34 cellular contexts compared by ENCODE assay signal in genomic region chr5:154063372-154063771, GRCh38.
"Had no signal": no experiment of that assay in that cellular context is flagged by ENCODE, and none has a peak within 500 bp of the region (broad histone marks: within the 10 kb centered on the region; RNA-seq: fewer than 3 reads in every experiment).

No MANE protein-coding gene starts in this region.

- H3K27ac ChIP-seq: adrenal gland, ascending aorta, body of pancreas, brain microvascular endothelial cell, breast epithelium, cardiac muscle cell had no signal

- FAIRE-seq: astrocyte, bronchial epithelial cell had no signal

- ATAC-seq: activated naive CD4-positive, alpha-beta T cell treated with anti-CD3 and anti-CD28 coated beads, Interleukin-2, amount 50 U/mL, for 72 hours; activated naive CD8-positive, alpha-beta T cell treated with anti-CD3 and anti-CD28 coated beads, Interleukin-2, amount 50 U/mL, for 24 hours; activated T-cell treated with anti-CD3 and anti-CD28 coated beads, Interleukin-2, amount 50 U/mL, for 4 hours; activated T-cell treated with anti-CD3 and anti-CD28 coated beads, Interleukin-2, amount 50 U/mL, for 72 hours; activated T-helper 17 cell treated with anti-CD3 and anti-CD28 coated beads, Interleukin-2, amount 50 U/mL, for 72 hours; body of pancreas had no signal

- H3K4me3 ChIP-seq: adrenal gland, ascending aorta, body of pancreas, breast epithelium, cardiac muscle cell had no signal

- DNase-seq: activated effector memory CD4-positive, alpha-beta T cell treated with anti-CD3 and anti-CD28 coated beads, Interleukin-2, amount 50 U/mL, for 16 hours; activated effector memory CD4-positive, alpha-beta T cell treated with Interleukin-2 at 50 U/mL for 16 hours; activated gamma-delta T cell; activated gamma-delta T cell treated with Interleukin-2 at 50 U/mL for 16 hours; activated naive CD4-positive, alpha-beta T cell; activated naive CD4-positive, alpha-beta T cell treated with anti-CD3 and anti-CD28 coated beads for 36 hours; activated naive CD4-positive, alpha-beta T cell treated with anti-CD3 and anti-CD28 coated beads, Interleukin-2, amount 10 ng/mL, durations not matched to agents 7 days and 5 days; activated naive CD4-positive, alpha-beta T cell treated with anti-CD3 and anti-CD28 coated beads, Interleukin-2, amount 50 U/mL, for 16 hours; activated naive CD4-positive, alpha-beta T cell treated with Interleukin-2 at 50 U/mL for 16 hours; activated naive CD8-positive, alpha-beta T cell treated with anti-CD3 and anti-CD28 coated beads for 36 hours; activated naive CD8-positive, alpha-beta T cell treated with anti-CD3 and anti-CD28 coated beads, Interleukin-2, amount 10 ng/mL, durations not matched to agents 7 days and 5 days; activated naive CD8-positive, alpha-beta T cell treated with anti-CD3 and anti-CD28 coated beads, Interleukin-2, amount 50 U/mL, for 24 hours; activated T-cell treated with anti-CD3 and anti-CD28 coated beads, Interleukin-2, amount 50 U/mL, for 1 hour; activated T-cell treated with anti-CD3 and anti-CD28 coated beads, Interleukin-2, amount 50 U/mL, for 24 hours; activated T-cell treated with anti-CD3 and anti-CD28 coated beads, Interleukin-2, amount 50 U/mL, for 4 hours; activated T-cell treated with anti-CD3 and anti-CD28 coated beads, Interleukin-2, amount 50 U/mL, for 48 hours; activated T-cell treated with anti-CD3 and anti-CD28 coated beads, Interleukin-2, amount 50 U/mL, for 72 hours; adrenal gland; amniotic stem cell; amygdala; anterior cingulate cortex; aorta; body of pancreas; brain microvascular endothelial cell; caudate nucleus; central memory CD4-positive, alpha-beta T cell; cerebellar nuclear complex had no signal

- H3K9me3 ChIP-seq: adrenal gland, ascending aorta, body of pancreas, breast epithelium had no signal

- H3K36me3 ChIP-seq: adrenal gland, ascending aorta, brain microvascular endothelial cell, breast epithelium, cardiac muscle cell had no signal

- H3K4me1 ChIP-seq: adrenal gland, ascending aorta, breast epithelium had no signal

- H3K27me3 ChIP-seq: adrenal gland, ascending aorta, body of pancreas, brain microvascular endothelial cell, breast epithelium, cardiac muscle cell had no signal
